In the genomic region with DNA sequence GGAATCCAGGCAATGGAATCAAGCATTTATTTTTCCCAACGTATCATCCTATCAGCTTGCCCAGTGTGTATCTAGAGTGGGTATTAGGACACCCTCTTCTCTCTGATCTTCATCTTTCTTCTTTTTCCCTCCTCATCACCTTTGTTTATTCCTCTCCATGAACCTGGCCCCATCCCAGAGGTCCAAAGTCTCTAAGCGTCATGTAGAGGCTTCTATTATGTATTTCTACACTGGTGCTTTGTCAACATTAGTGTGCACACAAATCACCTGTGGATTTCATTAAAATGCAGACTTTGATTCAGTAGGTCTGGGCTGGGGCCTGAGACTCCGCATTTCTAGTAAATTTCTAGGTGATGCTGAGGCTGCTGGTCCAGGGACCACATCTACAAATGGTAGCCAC, we compare ENCODE assay signal across 14 cellular contexts. TPM values are rescaled to one million over a fixed set of nuclear protein-coding genes. Genes with fewer than 3 reads are reported as not detected.
DNase-seq lines count a peak whose midpoint lies in the region; ATAC-seq, FAIRE-seq and TF ChIP-seq lines count a peak whose summit lies in the region.
"Had no signal": no experiment of that assay in that cellular context is flagged by ENCODE, and none has a peak within 500 bp of the region (broad histone marks: within the 10 kb centered on the region; RNA-seq: fewer than 3 reads in every experiment).

No MANE protein-coding gene starts in this region.

- H3K9me2 ChIP-seq in HCT116 (ENCODE audit: insufficient read depth) (no peaks in the 10 kb centered on the region), OCI-LY7 (ENCODE audit: insufficient read depth, low read length) (no peaks in the 10 kb centered on the region)

- H3K27me3 Mint-ChIP-seq in activated T-cell treated with anti-CD3 and anti-CD28 coated beads, Interleukin-2, amount 50 U/mL, for 4 hours (ENCODE audit: low read depth), result peaks cover 24% of the 10 kb centered on the region
- H3K27me3 Mint-ChIP-seq: B cell had no signal

- no peaks in the 10 kb centered on the region for H3K79me1 ChIP-seq in IMR-90 (ENCODE audit: low read depth in 1 of 2, low read length in 2 of 2)

- ATAC-seq in HCT116 (0 out of 2 replicates have a peak, but pooled peaks have one; percentile 17), IMR-90 (ENCODE audit: low read depth) (no peak), K562 (no peak), GM18861 (IDR thresholded peaks at IDR 0.05; ENCODE audit: unreplicated experiment) (no peak), GM18907 (IDR thresholded peaks at IDR 0.05; ENCODE audit: unreplicated experiment) (no peak)
- ATAC-seq in activated T-cell treated with anti-CD3 and anti-CD28 coated beads, Interleukin-2, amount 50 U/mL, for 4 hours, result no peak

- H4K91ac ChIP-seq in IMR-90 (ENCODE audit: insufficient read depth, low read depth, low read length), result no peak overlapping the region

- H3K4me3 Mint-ChIP-seq in activated T-cell treated with anti-CD3 and anti-CD28 coated beads, Interleukin-2, amount 50 U/mL, for 4 hours, result no peak overlapping the region
- H3K4me3 Mint-ChIP-seq: B cell; CD4-positive, alpha-beta T cell had no signal

- H3K9me1 ChIP-seq in IMR-90 (ENCODE audit: insufficient read depth, low read length), result no peaks in the 10 kb centered on the region
- H3K9me1 ChIP-seq in K562 (ENCODE audit: control insufficient read depth, insufficient read depth, low read length), result no peaks in the 10 kb centered on the region

- no peaks in the 10 kb centered on the region for H3K9me3 Mint-ChIP-seq in activated T-cell treated with anti-CD3 and anti-CD28 coated beads, Interleukin-2, amount 50 U/mL, for 4 hours
- H3K9me3 Mint-ChIP-seq: CD4-positive, alpha-beta T cell had no signal

- no peak overlapping the region for H2BK120ac ChIP-seq in IMR-90 (ENCODE audit: low read depth, low read length)

- CTCF ChIA-PET in HCT116 (lab: Charles Lee), result interaction anchor here (1.0 kb wide), 1 partner anchor 12 kb away, joined by 5 read pairs; no protein-coding TSS in a partner anchor
- CTCF ChIA-PET in IMR-90 (lab: Yijun Ruan, JAX), result no interaction called here
- CTCF ChIA-PET in OCI-LY7 (lab: Charles Lee; ENCODE audit: unreplicated experiment), result interaction anchor here (1.1 kb wide), 2 partner anchors 8 to 19 kb away, joined by 3 to 4 read pairs; partner anchors contain the start of gene PIP5K1B
- CTCF ChIA-PET in K562 (lab: Yijun Ruan, JAX; ENCODE audit: low intra/inter-chr PET ratio), result interaction anchor here (1.5 kb wide), 1 partner anchor 101 kb away, joined by 8 read pairs; no protein-coding TSS in a partner anchor

- no peak overlapping the region for H2BK20ac ChIP-seq in IMR-90 (ENCODE audit: low read depth, low read length)

- dilution Hi-C loops in IMR-90 (cut with HindIII; ENCODE audit: low sequenced_read_pairs, unreplicated experiment), result no loop called here

- no peak overlapping the region for H2AK5ac ChIP-seq in IMR-90 (ENCODE audit: low read depth, low read length)

- H3K4me1 ChIP-seq in HCT116 (ENCODE audit: control insufficient read depth in 1 of 2, insufficient read depth in 2 of 2, low read length in 2 of 2) (peaks cover 5% of the 10 kb centered on the region in 2 experiments; a peak in 2 of 4 replicates), IMR-90 (ENCODE audit: control insufficient read depth, insufficient read depth, low read length) (no peaks in the 10 kb centered on the region), OCI-LY7 (ENCODE audit: insufficient read depth, low read length, poor library complexity, severe bottlenecking) (peaks cover 39% of the 10 kb centered on the region), K562 (replicated peaks in 1 of 2; ENCODE audit: control insufficient read depth in 2 of 2, insufficient read depth in 2 of 2, low read length in 2 of 2) (peaks cover 0 to 4% of the 10 kb centered on the region in 2 experiments; a peak in 2 of 5 replicates)
- H3K4me1 ChIP-seq: HAP-1 had no signal

- no peak overlapping the region for H2BK5ac ChIP-seq in IMR-90 (ENCODE audit: low read depth, low read length, poor library complexity, severe bottlenecking)

- no peak for TF ChIP-seq RAD21 in HCT116 (IDR thresholded peaks at IDR 0.05; ENCODE audit: low read depth)
- TF ChIP-seq RAD21 in IMR-90 (IDR thresholded peaks at IDR 0.05; ENCODE audit: low read length), result no peak
- no peak for TF ChIP-seq RAD21 in K562 (CRISPR knock-in tag; conservative IDR thresholded peaks at IDR 0.05 in 1 of 2, IDR thresholded peaks at IDR 0.05 in 1 of 2)

- H3K27ac ChIP-seq in HCT116 (ENCODE audit: low read depth, low read length) (no peak overlapping the region), IMR-90 (ENCODE audit: insufficient read depth, low read length) (no peak overlapping the region), OCI-LY7 (ENCODE audit: low read depth, low read length, poor library complexity, severe bottlenecking) (no peak overlapping the region), K562 (ENCODE audit: extremely low read depth, low read depth, low read length) (no peak overlapping the region)

- BruUV-seq in HCT116 (replicated peaks; lab: Mats Ljungman, UMichigan) (no TSS peak), IMR-90 (replicated peaks; lab: Mats Ljungman, UMichigan) (no TSS peak), OCI-LY7 (replicated peaks; lab: Mats Ljungman, UMichigan) (no TSS peak), K562 (replicated peaks; lab: Mats Ljungman, UMichigan) (no TSS peak)

- WGBS in IMR-90 (ENCODE audit: extremely low coverage in 2 of 2, insufficient read length in 1 of 2), 2 experiments, result no CpG with 5 or more reads among the region's 3 CpGs
- 44% methylated on average over 3 of the region's 3 CpGs for WGBS in K562 (ENCODE audit: insufficient coverage, low coverage, missing lambda C conversion rate)

- no peak overlapping the region for H2BK15ac ChIP-seq in IMR-90 (ENCODE audit: low read depth, low read length)

- H3K9ac ChIP-seq in HCT116 (ENCODE audit: low read length) (no peak overlapping the region), IMR-90 (ENCODE audit: low read depth, low read length) (no peak overlapping the region), K562 (ENCODE audit: insufficient read depth in 1 of 2, low read depth in 2 of 2, low read length in 2 of 2) (no peak overlapping the region)

- TF ChIP-seq POLR2A in HCT116 (IDR thresholded peaks at IDR 0.05; ENCODE audit: borderline replicate concordance, extremely low read depth, insufficient read depth, insufficient read length), result no peak
- no peak for TF ChIP-seq POLR2A in IMR-90 (IDR thresholded peaks at IDR 0.05; ENCODE audit: low read depth, low read length)
- TF ChIP-seq POLR2A in K562 (conservative IDR thresholded peaks at IDR 0.05), result no peak

- no peak overlapping the region for H3K23ac ChIP-seq in IMR-90 (ENCODE audit: low read depth, low read length)

- H3K79me2 ChIP-seq in HCT116 (ENCODE audit: insufficient read depth, low read length) (no peaks in the 10 kb centered on the region), OCI-LY7 (ENCODE audit: insufficient read depth, low read depth, low read length) (no peaks in the 10 kb centered on the region), K562 (ENCODE audit: control insufficient read depth, insufficient read depth, low read length) (no peaks in the 10 kb centered on the region)

- FAIRE-seq in K562 (lab: Jason Lieb, UNC), result no peak
- no peak for FAIRE-seq in frontal cortex (lab: Jason Lieb, UNC)
- FAIRE-seq: A204.1 had no signal

- no peak overlapping the region for H3K4ac ChIP-seq in IMR-90 (ENCODE audit: low read depth, low read length)

- no peak for DNase-seq in HCT116 (ENCODE audit: low read depth, low spot score)
- DNase-seq in IMR-90, result no peak
- no peak for DNase-seq in OCI-LY7 (ENCODE audit: low spot score)
- no peak for DNase-seq in K562 (ENCODE audit: extremely low read depth in 1 of 4, low spot score in 3 of 4)
- no peak for DNase-seq in activated T-cell treated with anti-CD3 and anti-CD28 coated beads, Interleukin-2, amount 50 U/mL, for 4 hours
- no peak for DNase-seq in frontal cortex (ENCODE audit: low spot score in 2 of 2)
- DNase-seq: C1 segment of cervical spinal cord; CD4-positive, alpha-beta T cell; DMS 273 treated with DMSO at 0.1 percent for 48 hours had no signal

- H3K27me3 ChIP-seq in HCT116 (ENCODE audit: insufficient read depth, low read length), result peaks cover 42% of the 10 kb centered on the region
- no peaks in the 10 kb centered on the region for H3K27me3 ChIP-seq in IMR-90 (ENCODE audit: control insufficient read depth, insufficient read depth, low read length)
- no peaks in the 10 kb centered on the region for H3K27me3 ChIP-seq in K562 (ENCODE audit: control insufficient read depth in 2 of 2, insufficient read depth in 2 of 2, low read length in 2 of 2)

- TF ChIP-seq EP300 in K562 (IDR thresholded peaks at IDR 0.05; ENCODE audit: low read length), result no peak

- intact Hi-C loops in HCT116 (cut with micrococcal nuclease), result loop anchor here (5.0 kb wide), 1 partner anchor 103 kb away; no protein-coding TSS in a partner anchor
- intact Hi-C loops in IMR-90 (cut with micrococcal nuclease), result no loop called here
- intact Hi-C loops in OCI-LY7 (cut with micrococcal nuclease; ENCODE audit: unreplicated experiment), result loop anchor here (2.0 kb wide), 1 partner anchor 314 kb away; no protein-coding TSS in a partner anchor
- intact Hi-C loops in K562 (cut with micrococcal nuclease), result loop anchor here (1.0 kb wide), 1 partner anchor 101 kb away; no protein-coding TSS in a partner anchor

- no peak overlapping the region for H4K5ac ChIP-seq in IMR-90 (ENCODE audit: low read depth, low read length)

- H2AFZ ChIP-seq in HCT116 (ENCODE audit: low read depth, low read length, poor library complexity, severe bottlenecking) (peak overlapping the region; percentile 55), IMR-90 (replicated peaks; ENCODE audit: low read length, poor library complexity) (no peak overlapping the region), OCI-LY7 (ENCODE audit: low read length) (peak overlapping the region; percentile 53; the same call in 1 of the 2 replicates), K562 (ENCODE audit: low read depth, low read length) (0 out of 2 replicates have a peak overlapping the region, but pooled peaks have one; percentile 44)

- H3K18ac ChIP-seq in IMR-90 (ENCODE audit: low read depth, low read length), result no peak overlapping the region

- H3K56ac ChIP-seq in IMR-90 (ENCODE audit: extremely low read depth, insufficient read depth, low read length), result no peak overlapping the region

- no peak overlapping the region for H3K14ac ChIP-seq in IMR-90 (replicated peaks; ENCODE audit: low read depth, low read length)

- no peaks in the 10 kb centered on the region for H3K36me3 Mint-ChIP-seq in activated T-cell treated with anti-CD3 and anti-CD28 coated beads, Interleukin-2, amount 50 U/mL, for 4 hours (ENCODE audit: insufficient read depth)

- H2AK9ac ChIP-seq in IMR-90 (replicated peaks; ENCODE audit: low read depth, low read length, poor library complexity), result peak overlapping the region; percentile 28

- H3K4me2 ChIP-seq in HCT116 (ENCODE audit: low read length) (no peak overlapping the region), IMR-90 (ENCODE audit: low read depth, low read length) (no peak overlapping the region), OCI-LY7 (ENCODE audit: low read length) (no peak overlapping the region), K562 (ENCODE audit: insufficient read depth, low read length) (no peak overlapping the region)

- in situ Hi-C loops in IMR-90 (cut with MboI; ENCODE audit: low sequenced_read_pairs) (no loop called here), K562 (cut with MboI) (loop anchor here (5.0 kb wide), 1 partner anchor 103 kb away; no protein-coding TSS in a partner anchor)

- H3K4me1 Mint-ChIP-seq in activated T-cell treated with anti-CD3 and anti-CD28 coated beads, Interleukin-2, amount 50 U/mL, for 4 hours (ENCODE audit: low read depth), result peaks cover 4% of the 10 kb centered on the region

- RAD21 ChIA-PET in HCT116 (lab: Charles Lee; ENCODE audit: low non-redundant PET in 1 of 2, low total read pairs in 2 of 2, uncharacterized antibody in 2 of 2, unreplicated experiment in 2 of 2), result no interaction called here

- POLR2A ChIA-PET in HCT116 (lab: Charles Lee) (no interaction called here), IMR-90 (lab: Charles Lee; ENCODE audit: unreplicated experiment) (no interaction called here), OCI-LY7 (lab: Charles Lee) (interaction anchor here (0.7 kb wide), 1 partner anchor 44 kb away, joined by 3 read pairs; no protein-coding TSS in a partner anchor), K562 (lab: Yijun Ruan, JAX) (interaction anchor here (0.7 to 1.2 kb wide), 2 partner anchors 10 to 12 kb away, joined by 3 read pairs; no protein-coding TSS in a partner anchor)

- no peak overlapping the region for H3K4me3 ChIP-seq in HCT116 (replicated peaks in 1 of 2; ENCODE audit: low read depth in 1 of 2, low read length in 2 of 2)
- H3K4me3 ChIP-seq in IMR-90 (ENCODE audit: insufficient read depth, low read depth, low read length), result no peak overlapping the region
- H3K4me3 ChIP-seq in OCI-LY7 (ENCODE audit: low read depth, low read length, poor library complexity, severe bottlenecking), result no peak overlapping the region
- H3K4me3 ChIP-seq in K562, result no peak overlapping the region
- H3K4me3 ChIP-seq: HAP-1 had no signal

- H3K36me3 ChIP-seq in HCT116 (ENCODE audit: control insufficient read depth in 1 of 2, insufficient read depth in 2 of 2, low read length in 2 of 2), result no peaks in the 10 kb centered on the region
- H3K36me3 ChIP-seq in IMR-90 (ENCODE audit: control insufficient read depth, insufficient read depth, low read length), result no peaks in the 10 kb centered on the region
- H3K36me3 ChIP-seq in OCI-LY7 (ENCODE audit: insufficient read depth, low read length), result no peaks in the 10 kb centered on the region
- no peaks in the 10 kb centered on the region for H3K36me3 ChIP-seq in K562 (ENCODE audit: control insufficient read depth, insufficient read depth, low read length)
- H3K36me3 ChIP-seq: HAP-1 had no signal

- no peak overlapping the region for H4K8ac ChIP-seq in IMR-90 (ENCODE audit: low read depth in 2 of 2, low read length in 2 of 2)

- H3K9me3 ChIP-seq in HCT116 (ENCODE audit: control insufficient read depth in 1 of 2, insufficient read depth in 1 of 2, low read depth in 1 of 2, low read length in 2 of 2) (no peaks in the 10 kb centered on the region), IMR-90 (ENCODE audit: control insufficient read depth, insufficient read depth, low read length) (no peaks in the 10 kb centered on the region), OCI-LY7 (ENCODE audit: low read length) (no peaks in the 10 kb centered on the region), K562 (replicated peaks; ENCODE audit: control insufficient read depth, insufficient read depth, low read depth, low read length) (no peaks in the 10 kb centered on the region)
- H3K9me3 ChIP-seq: HAP-1 had no signal

- no peaks in the 10 kb centered on the region for H4K20me1 ChIP-seq in HCT116 (ENCODE audit: insufficient read depth)
- H4K20me1 ChIP-seq in IMR-90 (ENCODE audit: insufficient read depth, low read length), result no peaks in the 10 kb centered on the region
- H4K20me1 ChIP-seq in OCI-LY7 (ENCODE audit: insufficient read depth, low read length), result no peaks in the 10 kb centered on the region
- no peaks in the 10 kb centered on the region for H4K20me1 ChIP-seq in K562 (replicated peaks; ENCODE audit: control insufficient read depth, insufficient read depth, low read length)

- TF ChIP-seq CTCF in HCT116 (IDR thresholded peaks at IDR 0.05 in 2 of 3, conservative IDR thresholded peaks at IDR 0.05 in 1 of 3; ENCODE audit: borderline replicate concordance in 1 of 3, insufficient read depth in 1 of 3, low read depth in 2 of 3, low read length in 2 of 3) (no peak), IMR-90 (conservative IDR thresholded peaks at IDR 0.05; ENCODE audit: low read depth, low read length) (no peak), OCI-LY7 (conservative IDR thresholded peaks at IDR 0.05; ENCODE audit: low read length) (no peak), K562 (IDR thresholded peaks at IDR 0.05 in 2 of 3, conservative IDR thresholded peaks at IDR 0.05 in 1 of 3; ENCODE audit: insufficient read depth in 2 of 3, low read depth in 1 of 3, low read length in 3 of 3) (no peak)

RNA-seq across cellular contexts. Expression of gene PIP5K1B, which starts 19.8 kb away (rescaled TPM):
- total RNA-seq in HCT116 (2021; ENCODE audit: unreplicated experiment), result 0.20 TPM
- polyA plus RNA-seq in HCT116 (2012), result not detected in 2 replicates
- not detected in 2 replicates for total RNA-seq in IMR-90 (2012; rRNA removed)
- not detected in 2 replicates for polyA plus RNA-seq in IMR-90 (2012; rRNA removed)
- polyA plus RNA-seq in IMR-90 (2012; cell fraction: cytosol; rRNA removed), result not detected in 2 replicates
- polyA plus RNA-seq in IMR-90 (2012; cell fraction: nucleus; rRNA removed; ENCODE audit: low replicate concordance), result not detected in 2 replicates
- 3.8 and 4.8 TPM in 2 replicates for total RNA-seq in OCI-LY7 (2014; rRNA removed; shearing (Covaris generic))
- 10.7 and 11.5 TPM in 2 replicates for total RNA-seq in OCI-LY7 (2022)
- 11.7 and 37.8 TPM in 2 replicates for total RNA-seq in K562 (2011; cell fraction: chromatin; rRNA removed; ENCODE audit: low replicate concordance)
- 11.6 and 11.7 TPM in 2 replicates for total RNA-seq in K562 (2011; cell fraction: nucleolus; rRNA removed)
- total RNA-seq in K562 (2011; cell fraction: nucleoplasm; rRNA removed), result 19.9 and 36.8 TPM in 2 replicates
- 3.8 and 3.9 TPM in 2 replicates for total RNA-seq in K562 (2014; rRNA removed)
- total RNA-seq in K562 (2014; rRNA removed; fragmentation: Illumina TruSeq; extraction: Trizol), result 7.4 and 8.8 TPM in 2 replicates
- 7.4 and 7.5 TPM in 2 replicates for total RNA-seq in K562 (2015; rRNA removed; fragmentation: Illumina TruSeq; extraction: Trizol)
- 9.6 and 10.4 TPM in 2 replicates for total RNA-seq in K562 (2021)
- polyA plus RNA-seq in K562 (2011; rRNA removed), result 6.5 and 7.8 TPM in 2 replicates
- 2.5 and 4.5 TPM in 2 replicates for polyA plus RNA-seq in K562 (2011; cell fraction: cytosol; rRNA removed)
- 5.7 and 7.2 TPM in 2 replicates for polyA plus RNA-seq in K562 (2011; cell fraction: nucleus; rRNA removed)
- polyA plus RNA-seq in K562 (2012), result 9.2 and 13.5 TPM in 2 replicates
- polyA plus RNA-seq in K562 (2014; fragmentation: Illumina TruSeq; extraction: Trizol), result 10.6 and 12.9 TPM in 2 replicates
- polyA plus RNA-seq in K562 (2014; fragmentation: Nextera tagmentation; extraction: Ambion mirVana), result 1 to 10 TPM; 3.1 to 6.3 TPM
- 4.9 and 5.0 TPM in 2 replicates for polyA plus RNA-seq in K562 (2014; rRNA removed)
- polyA minus RNA-seq in K562 (2011; rRNA and poly(A)+ RNA removed), result 12.3 and 14.2 TPM in 2 replicates
- polyA minus RNA-seq in K562 (2011; cell fraction: cytosol; rRNA and poly(A)+ RNA removed), result 4.3 and 6.3 TPM in 2 replicates
- polyA minus RNA-seq in K562 (2011; cell fraction: nucleus; rRNA and poly(A)+ RNA removed), result 12.3 and 27.8 TPM in 2 replicates
- 1 to 10 TPM in 1 of 3 donors, under 1 TPM in 2; 0.48 to 1.6 (median 0.57) TPM for total RNA-seq in activated T-cell treated with anti-CD3 and anti-CD28 coated beads, Interleukin-2, amount 50 U/mL, for 4 hours
- total RNA-seq in frontal cortex, result 2.9 TPM
- total RNA-seq: CD4-positive, alpha-beta T cell had no signal

Comparison
In these comparisons a context has a peak if more than half of its experiments do, and no peak if none do; other contexts are left out.
1. POLR2A ChIA-PET loops: an anchor here in OCI-LY7 (0.7 kb wide) and K562 (0.7 to 1.2 kb wide); none called in HCT116 and IMR-90.